Comparison of ENCODE assay signal across 28 cellular contexts in the genomic region with DNA sequence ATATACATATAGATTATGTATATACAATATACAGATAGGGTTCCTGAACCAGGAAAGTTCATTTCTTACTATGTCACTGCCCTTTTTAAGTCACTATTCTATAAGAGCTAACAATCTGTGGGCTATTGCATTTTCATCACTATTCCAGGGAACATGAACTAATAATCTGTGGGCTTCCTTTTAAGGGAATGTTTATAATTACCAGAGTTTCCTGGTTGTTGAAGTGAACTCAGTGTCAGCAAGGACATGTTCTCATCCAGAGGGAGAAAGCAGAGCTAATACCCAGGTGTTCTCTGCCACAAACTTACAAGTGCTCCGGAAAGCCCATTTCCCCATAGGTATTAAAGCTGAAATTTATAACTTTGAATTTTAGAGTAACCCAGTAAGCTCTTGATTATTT.
A peak's percentile ranks its signal among the peaks of the same experiment; 100 is the strongest.
DNase-seq lines count a peak whose midpoint lies in the region; ATAC-seq, FAIRE-seq and TF ChIP-seq lines count a peak whose summit lies in the region.
"Had no signal": no experiment of that assay in that cellular context is flagged by ENCODE, and none has a peak within 500 bp of the region (broad histone marks: within the 10 kb centered on the region; RNA-seq: fewer than 3 reads in every experiment).

No MANE protein-coding gene starts in this region.

- TF ChIP-seq CTCF in RWPE2 (IDR thresholded peaks at IDR 0.05; ENCODE audit: poor library complexity, severe bottlenecking) (no peak), endothelial cell of umbilical vein (IDR thresholded peaks at IDR 0.05; ENCODE audit: extremely low read depth in 1 of 2, insufficient read depth in 1 of 2, low read depth in 1 of 2, low read length in 2 of 2) (no peak), GM10266 (IDR thresholded peaks at IDR 0.05; ENCODE audit: control insufficient read depth, insufficient read depth, low read depth, missing control alignments) (no peak), Calu3 (IDR thresholded peaks at IDR 0.05; ENCODE audit: unreplicated experiment) (no peak)

- H4K20me1 ChIP-seq in endothelial cell of umbilical vein (replicated peaks; ENCODE audit: control insufficient read depth, extremely low read depth, insufficient read depth, low read length): no peaks in the 10 kb centered on the region
- H4K20me1 ChIP-seq: BLaER1 treated with 17β-estradiol and CSF1 and Interleukin-3, amounts not matched to agents 10 nM and 100 nM had no signal

- POLR2A ChIA-PET in endothelial cell of umbilical vein (lab: Charles Lee): no interaction called here

- FAIRE-seq in endothelial cell of umbilical vein (lab: Jason Lieb, UNC): peak; percentile 43
- FAIRE-seq: GM12878, pancreas had no signal

- H3K4me1 ChIP-seq in RWPE2 (ENCODE audit: insufficient read depth, poor library complexity, severe bottlenecking) (peaks cover 16% of the 10 kb centered on the region), endothelial cell of umbilical vein (ENCODE audit: control insufficient read depth, extremely low read depth, insufficient read depth, low read length) (peaks cover 46% of the 10 kb centered on the region)
- H3K4me1 ChIP-seq: Caco-2, lower lobe of right lung, pancreas had no signal

- H3K27me3 Mint-ChIP-seq in Calu3 (ENCODE audit: unreplicated experiment): no peaks in the 10 kb centered on the region
- H3K27me3 Mint-ChIP-seq: activated CD4-positive, alpha-beta T cell treated with anti-CD3 and anti-CD28 coated beads, Interleukin-2, amount 10 ng/mL, durations not matched to agents 24 days and 14 days had no signal

- H3K36me3 Mint-ChIP-seq in Calu3 (ENCODE audit: insufficient read depth, unreplicated experiment): peaks cover 4% of the 10 kb centered on the region

- ATAC-seq in RWPE2 (ENCODE audit: low read depth) (peak; percentile 27; the same call in 1 of the 3 replicates), GM19463 (IDR thresholded peaks at IDR 0.05; ENCODE audit: unreplicated experiment) (no peak)
- ATAC-seq: GM12878, lower lobe of right lung, pancreas had no signal

- CTCF ChIA-PET in endothelial cell of umbilical vein (lab: Charles Lee) (interaction anchor here (1.0 to 1.6 kb wide), 3 partner anchors 31 to 707 kb away, joined by 3 to 6 read pairs (median 3); no protein-coding TSS in a partner anchor), Calu3 (lab: Charles Lee) (interaction anchor here (0.6 kb wide), 1 partner anchor 250 kb away, joined by 9 read pairs; no protein-coding TSS in a partner anchor)

- H3K9me3 Mint-ChIP-seq in Calu3 (ENCODE audit: low read depth, unreplicated experiment): no peaks in the 10 kb centered on the region
- H3K9me3 Mint-ChIP-seq: activated CD4-positive, alpha-beta T cell treated with anti-CD3 and anti-CD28 coated beads, Interleukin-2, amount 10 ng/mL, durations not matched to agents 24 days and 14 days had no signal

- no peaks in the 10 kb centered on the region for H3K79me2 ChIP-seq in endothelial cell of umbilical vein (ENCODE audit: control insufficient read depth, insufficient read depth, low read length)

- H3K27ac Mint-ChIP-seq in Calu3 (ENCODE audit: unreplicated experiment): no peak overlapping the region
- H3K27ac Mint-ChIP-seq: activated CD4-positive, alpha-beta T cell treated with anti-CD3 and anti-CD28 coated beads, Interleukin-2, amount 10 ng/mL, durations not matched to agents 24 days and 14 days had no signal

- DNase-seq in EL (peak; percentile 3), RWPE2 (ENCODE audit: low spot score) (no peak), endothelial cell of umbilical vein (ENCODE audit: low read depth, low spot score) (peak; percentile 52), lung microvascular endothelial cell (ENCODE audit: low read depth in 2 of 2) (peak; percentile 71 to 74), GM10266 (ENCODE audit: extremely low spot score) (no peak), Calu3 (no peak)
- DNase-seq: activated CD4-positive, alpha-beta T cell treated with anti-CD3 and anti-CD28 coated beads, Interleukin-2, amount 10 ng/mL, durations not matched to agents 24 days and 14 days; activated naive CD4-positive, alpha-beta T cell; activated T-cell treated with anti-CD3 and anti-CD28 coated beads, Interleukin-2, amount 50 U/mL, for 1 hour; Caco-2; DND-41; head of caudate nucleus; Kasumi-1; kidney glomerular epithelial cell; lower lobe of right lung; NCI-H187; NCI-H524 treated with DMSO at 0.1 percent for 48 hours; pancreas; PC-9; SHP77; stimulated activated CD4-positive, alpha-beta T cell treated with anti-CD3 and anti-CD28 coated beads, Interleukin-2, amount 100 ng/mL, for 24 hours; transverse colon had no signal

- no TSS peak for BruUV-seq in endothelial cell of umbilical vein (replicated peaks; lab: Mats Ljungman, UMichigan)
- BruUV-seq in Calu3 (replicated peaks; lab: Mats Ljungman, UMichigan): no TSS peak

- no peak overlapping the region for H3K4me3 Mint-ChIP-seq in Calu3 (ENCODE audit: low read depth, unreplicated experiment)
- H3K4me3 Mint-ChIP-seq: activated CD4-positive, alpha-beta T cell treated with anti-CD3 and anti-CD28 coated beads, Interleukin-2, amount 10 ng/mL, durations not matched to agents 24 days and 14 days; nephron had no signal

- dilution Hi-C loops in endothelial cell of umbilical vein (cut with MboI; ENCODE audit: extremely low pct_ligation_motif_present, low sequenced_read_pairs): no loop called here

- no peaks in the 10 kb centered on the region for H3K4me1 Mint-ChIP-seq in Calu3 (ENCODE audit: low read depth, unreplicated experiment)
- H3K4me1 Mint-ChIP-seq: activated CD4-positive, alpha-beta T cell treated with anti-CD3 and anti-CD28 coated beads, Interleukin-2, amount 10 ng/mL, durations not matched to agents 24 days and 14 days had no signal

- H3K9me3 ChIP-seq in RWPE2 (ENCODE audit: severe bottlenecking) (no peaks in the 10 kb centered on the region), endothelial cell of umbilical vein (replicated peaks; ENCODE audit: control insufficient read depth, insufficient read depth, low read length) (no peaks in the 10 kb centered on the region)
- H3K9me3 ChIP-seq: Caco-2, lower lobe of right lung, pancreas, transverse colon had no signal

- no peaks in the 10 kb centered on the region for H3K9me1 ChIP-seq in endothelial cell of umbilical vein (replicated peaks; ENCODE audit: control insufficient read depth, extremely low read depth, insufficient read depth, low read length)

- TF ChIP-seq POLR2A in endothelial cell of umbilical vein (IDR thresholded peaks at IDR 0.05; ENCODE audit: low read depth, low read length): no peak

- H3K9ac ChIP-seq in endothelial cell of umbilical vein (replicated peaks; ENCODE audit: extremely low read depth, insufficient read depth, low read length): no peak overlapping the region
- H3K9ac ChIP-seq: BLaER1 treated with 17β-estradiol and CSF1 and Interleukin-3, amounts not matched to agents 10 nM and 100 nM had no signal

- no peak overlapping the region for H2AFZ ChIP-seq in endothelial cell of umbilical vein (ENCODE audit: low read depth, low read length)
- H2AFZ ChIP-seq: PC-9 had no signal

- H3K36me3 ChIP-seq in RWPE2 (ENCODE audit: low read depth): no peaks in the 10 kb centered on the region; the same call in 1 of the 2 replicates
- no peaks in the 10 kb centered on the region for H3K36me3 ChIP-seq in endothelial cell of umbilical vein (ENCODE audit: control insufficient read depth in 2 of 2, extremely low read depth in 1 of 2, insufficient read depth in 2 of 2, low read length in 2 of 2)
- H3K36me3 ChIP-seq: lower lobe of right lung, transverse colon had no signal

- H3K27me3 ChIP-seq in RWPE2 (ENCODE audit: insufficient read depth, poor library complexity, severe bottlenecking) (no peaks in the 10 kb centered on the region), endothelial cell of umbilical vein (ENCODE audit: control insufficient read depth in 2 of 2, insufficient read depth in 2 of 2, low read length in 2 of 2) (no peaks in the 10 kb centered on the region)
- H3K27me3 ChIP-seq: BLaER1 treated with 17β-estradiol and CSF1 and Interleukin-3, amounts not matched to agents 10 nM and 100 nM; pancreas; transverse colon had no signal

- peak overlapping the region; percentile 42 for H3K4me2 ChIP-seq in endothelial cell of umbilical vein (ENCODE audit: insufficient read depth, low read length)
- H3K4me2 ChIP-seq: BLaER1 treated with 17β-estradiol and CSF1 and Interleukin-3, amounts not matched to agents 10 nM and 100 nM; PC-9 had no signal

- intact Hi-C loops in endothelial cell of umbilical vein (cut with micrococcal nuclease) (no loop called here), Calu3 (cut with micrococcal nuclease; ENCODE audit: unreplicated experiment) (no loop called here)

- peak overlapping the region; percentile 81 for H3K27ac ChIP-seq in RWPE2 (ENCODE audit: poor library complexity, severe bottlenecking)
- H3K27ac ChIP-seq in endothelial cell of umbilical vein (ENCODE audit: insufficient read depth, low read depth, low read length): peak overlapping the region; percentile 55
- H3K27ac ChIP-seq: BLaER1 treated with 17β-estradiol and CSF1 and Interleukin-3, amounts not matched to agents 10 nM and 100 nM; coronary artery; HL-60; lower lobe of right lung; pancreas; PC-9; transverse colon had no signal

- H3K4me3 ChIP-seq in RWPE2 (ENCODE audit: severe bottlenecking): no peak overlapping the region
- no peak overlapping the region for H3K4me3 ChIP-seq in endothelial cell of umbilical vein (replicated peaks in 1 of 3; ENCODE audit: insufficient read depth in 1 of 3, low read depth in 1 of 3, low read length in 3 of 3)
- H3K4me3 ChIP-seq: BLaER1 treated with 17β-estradiol and CSF1 and Interleukin-3, amounts not matched to agents 10 nM and 100 nM; coronary artery; GM12878; lower lobe of right lung; pancreas; PC-9; transverse colon had no signal

TF ChIP-seq in endothelial cell of umbilical vein, 7 proteins besides CTCF, POLR2A, EP300 and RAD21:
- TF ChIP-seq GATA2 (IDR thresholded peaks at IDR 0.05; ENCODE audit: insufficient read depth, insufficient read length, low read depth, low read length) (no peak), POLR2AphosphoS5 (IDR thresholded peaks at IDR 0.05; ENCODE audit: insufficient read depth, low read depth, low read length) (no peak), JUN (IDR thresholded peaks at IDR 0.05; ENCODE audit: borderline replicate concordance, insufficient read depth, insufficient read length, low read depth) (no peak), MYC (IDR thresholded peaks at IDR 0.05; ENCODE audit: low read depth, low read length) (no peak), EZH2 (IDR thresholded peaks at IDR 0.05; ENCODE audit: borderline replicate concordance, low read depth, low read length, severe bottlenecking) (no peak), FOS (IDR thresholded peaks at IDR 0.05; ENCODE audit: borderline replicate concordance, insufficient read depth, low read length) (no peak)
- TF ChIP-seq, protein P1, sequence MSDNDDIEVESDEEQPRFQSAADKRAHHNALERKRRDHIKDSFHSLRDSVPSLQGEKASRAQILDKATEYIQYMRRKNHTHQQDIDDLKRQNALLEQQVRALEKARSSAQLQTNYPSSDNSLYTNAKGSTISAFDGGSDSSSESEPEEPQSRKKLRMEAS (IDR thresholded peaks at IDR 0.05; ENCODE audit: insufficient read depth, insufficient read length): no peak

Comparison
In these comparisons a context has a peak if more than half of its experiments do, and no peak if none do; other contexts are left out.
1. DNase-seq: peak in EL (single experiment), endothelial cell of umbilical vein (single experiment) and lung microvascular endothelial cell (2 of 2); none in RWPE2 (single experiment), GM10266 (single experiment) and Calu3 (single experiment).